Comparison of ENCODE assay signal across 3 cellular contexts in genomic region chr5:42337607-42338006, GRCh38.
"Had no signal": no experiment of that assay in that cellular context is flagged by ENCODE, and none has a peak within 500 bp of the region (broad histone marks: within the 10 kb centered on the region; RNA-seq: fewer than 3 reads in every experiment).

No MANE protein-coding gene starts in this region.

- DNase-seq: GDM1, GF-D8 had no signal

- H3K4me3 ChIP-seq: GM12878 had no signal

- ATAC-seq: GM12878 had no signal
